ENCODE assay signal across 20 cellular contexts in genomic region chr2:12448846-12449480, GRCh38.
DNase-seq lines count a peak whose midpoint lies in the region; ATAC-seq and TF ChIP-seq lines count a peak whose summit lies in the region.
"Had no signal": no experiment of that assay in that cellular context is flagged by ENCODE, and none has a peak within 500 bp of the region (broad histone marks: within the 10 kb centered on the region; RNA-seq: fewer than 3 reads in every experiment).

No MANE protein-coding gene starts in this region.

- ATAC-seq in SK-N-SH treated with all-trans-retinoic acid at 6 μM for 48 hours = no peak
- ATAC-seq in activated CD8-positive, alpha-beta T cell treated with anti-CD3 and anti-CD28 coated beads for 36 hours = peak; percentile 74
- no peak for ATAC-seq in HG02938 (IDR thresholded peaks at IDR 0.05; ENCODE audit: unreplicated experiment)
- ATAC-seq in stimulated activated memory B cell treated with anti-CD40 and anti-IgM and Interleukin-4, amounts not matched to agents 10 μg/mL and 1 μg/mL and 100 μg/mL, for 72 hours = no peak

- no peaks in the 10 kb centered on the region for H3K9me3 ChIP-seq in SK-N-SH
- H3K9me3 ChIP-seq: sigmoid colon had no signal

- no peak overlapping the region for H3K27ac ChIP-seq in SK-N-SH (ENCODE audit: low read depth in 2 of 2, low read length in 1 of 2)
- H3K27ac ChIP-seq: coronary artery, epithelial cell of prostate had no signal

- TF ChIP-seq CTCF in SK-N-SH (IDR thresholded peaks at IDR 0.05) = no peak
- TF ChIP-seq CTCF in activated CD8-positive, alpha-beta T cell treated with anti-CD3 and anti-CD28 coated beads for 36 hours (IDR thresholded peaks at IDR 0.05) = no peak

- no peak overlapping the region for H2AFZ ChIP-seq in SK-N-SH (ENCODE audit: low read depth)

- H3K27me3 ChIP-seq in SK-N-SH (ENCODE audit: insufficient read depth) = no peaks in the 10 kb centered on the region
- H3K27me3 ChIP-seq: sigmoid colon had no signal

- H3K9me2 ChIP-seq in SK-N-SH = no peaks in the 10 kb centered on the region

- H3K9ac ChIP-seq in SK-N-SH = no peak overlapping the region

- no peak overlapping the region for H3K4me3 ChIP-seq in SK-N-SH (ENCODE audit: low read depth in 2 of 2, low read length in 1 of 2)
- H3K4me3 ChIP-seq: coronary artery, sigmoid colon had no signal

- CTCF ChIA-PET in SK-N-SH (lab: Yijun Ruan, JAX) = no interaction called here
- CTCF ChIA-PET in activated CD8-positive, alpha-beta T cell treated with anti-CD3 and anti-CD28 coated beads for 36 hours (lab: Charles Lee) = no interaction called here

- peaks cover 25% of the 10 kb centered on the region for H3K4me1 Mint-ChIP-seq in activated CD8-positive, alpha-beta T cell treated with anti-CD3 and anti-CD28 coated beads for 36 hours (ENCODE audit: low read depth)
- peaks cover 12% of the 10 kb centered on the region for H3K4me1 Mint-ChIP-seq in stimulated activated memory B cell treated with anti-CD40 and anti-IgM and Interleukin-4, amounts not matched to agents 10 μg/mL and 1 μg/mL and 100 μg/mL, for 72 hours

- H3K4me2 ChIP-seq in SK-N-SH = no peak overlapping the region

- TF ChIP-seq EP300 in SK-N-SH (IDR thresholded peaks at IDR 0.05; ENCODE audit: borderline replicate concordance in 1 of 2, low read depth in 1 of 2, low read length in 1 of 2) = no peak

- intact Hi-C loops in activated CD8-positive, alpha-beta T cell treated with anti-CD3 and anti-CD28 coated beads for 36 hours (cut with micrococcal nuclease) = no loop called here

- no peaks in the 10 kb centered on the region for H3K9me3 Mint-ChIP-seq in activated CD8-positive, alpha-beta T cell treated with anti-CD3 and anti-CD28 coated beads for 36 hours
- no peaks in the 10 kb centered on the region for H3K9me3 Mint-ChIP-seq in stimulated activated memory B cell treated with anti-CD40 and anti-IgM and Interleukin-4, amounts not matched to agents 10 μg/mL and 1 μg/mL and 100 μg/mL, for 72 hours

- no peaks in the 10 kb centered on the region for H4K20me1 ChIP-seq in SK-N-SH (ENCODE audit: insufficient read depth)

- H3K27me3 Mint-ChIP-seq in activated CD8-positive, alpha-beta T cell treated with anti-CD3 and anti-CD28 coated beads for 36 hours = no peaks in the 10 kb centered on the region
- no peaks in the 10 kb centered on the region for H3K27me3 Mint-ChIP-seq in stimulated activated memory B cell treated with anti-CD40 and anti-IgM and Interleukin-4, amounts not matched to agents 10 μg/mL and 1 μg/mL and 100 μg/mL, for 72 hours
- H3K27me3 Mint-ChIP-seq: activated CD4-positive, alpha-beta T cell treated with anti-CD3 and anti-CD28 coated beads, Interleukin-2, amount 10 ng/mL, durations not matched to agents 7 days and 5 days; CD4-positive, CD25-positive, alpha-beta regulatory T cell had no signal

- H3K4me1 ChIP-seq in SK-N-SH (ENCODE audit: control insufficient read depth in 1 of 2, insufficient read depth in 2 of 2, low read depth in 1 of 2, low read length in 1 of 2) = peaks cover 5 to 6% of the 10 kb centered on the region in 2 experiments; a peak in 3 of 4 replicates

- H3K4me3 Mint-ChIP-seq in activated CD8-positive, alpha-beta T cell treated with anti-CD3 and anti-CD28 coated beads for 36 hours = no peak overlapping the region
- H3K4me3 Mint-ChIP-seq in stimulated activated memory B cell treated with anti-CD40 and anti-IgM and Interleukin-4, amounts not matched to agents 10 μg/mL and 1 μg/mL and 100 μg/mL, for 72 hours = no peak overlapping the region
- H3K4me3 Mint-ChIP-seq: activated CD4-positive, alpha-beta T cell treated with anti-CD3 and anti-CD28 coated beads, Interleukin-2, amount 10 ng/mL, durations not matched to agents 7 days and 5 days; CD4-positive, CD25-positive, alpha-beta regulatory T cell had no signal

- H3F3A ChIP-seq in SK-N-SH (replicated peaks; ENCODE audit: insufficient read depth) = no peaks in the 10 kb centered on the region

- H3K36me3 ChIP-seq in SK-N-SH (replicated peaks in 1 of 2; ENCODE audit: control insufficient read depth in 1 of 2, insufficient read depth in 2 of 2, low read length in 1 of 2) = no peaks in the 10 kb centered on the region
- H3K36me3 ChIP-seq: sigmoid colon had no signal

- DNase-seq in SK-N-SH = no peak
- peak; percentile 45 for DNase-seq in HCEC 1CT
- peak; percentile 41 for DNase-seq in activated CD8-positive, alpha-beta T cell treated with anti-CD3 and anti-CD28 coated beads for 36 hours
- DNase-seq in fibroblast of peridontal ligament (ENCODE audit: extremely low read depth) = peak; percentile 49
- no peak for DNase-seq in SW 1271 (lab: John Stamatoyannopoulos, UW)
- DNase-seq: 8988T; activated CD4-positive, alpha-beta T cell treated with anti-CD3 and anti-CD28 coated beads, Interleukin-2, amount 10 ng/mL, durations not matched to agents 7 days and 5 days; CD4-positive, CD25-positive, alpha-beta regulatory T cell; DND-41; kidney glomerular epithelial cell; NCI-H1092; NCI-H774; nucleus accumbens; sigmoid colon; trophoblast cell had no signal

- no peak for TF ChIP-seq RAD21 in SK-N-SH (IDR thresholded peaks at IDR 0.05; ENCODE audit: low read length)

- no peaks in the 10 kb centered on the region for H3K79me2 ChIP-seq in SK-N-SH (ENCODE audit: insufficient read depth)

- no peak overlapping the region for H3K27ac Mint-ChIP-seq in activated CD8-positive, alpha-beta T cell treated with anti-CD3 and anti-CD28 coated beads for 36 hours
- H3K27ac Mint-ChIP-seq in stimulated activated memory B cell treated with anti-CD40 and anti-IgM and Interleukin-4, amounts not matched to agents 10 μg/mL and 1 μg/mL and 100 μg/mL, for 72 hours = no peak overlapping the region
- H3K27ac Mint-ChIP-seq: activated CD4-positive, alpha-beta T cell treated with anti-CD3 and anti-CD28 coated beads, Interleukin-2, amount 10 ng/mL, durations not matched to agents 7 days and 5 days had no signal

- POLR2A ChIA-PET in SK-N-SH (lab: Yijun Ruan, JAX) = no interaction called here
- POLR2A ChIA-PET in activated CD8-positive, alpha-beta T cell treated with anti-CD3 and anti-CD28 coated beads for 36 hours (lab: Charles Lee) = interaction anchor here (0.7 kb wide), 1 partner anchor 274 kb away, joined by 3 read pairs; no protein-coding TSS in a partner anchor

- WGBS in SK-N-SH (ENCODE audit: low lambda C conversion rate) = 76% methylated on average over 4 of the region's 4 CpGs

- H3K36me3 Mint-ChIP-seq in activated CD8-positive, alpha-beta T cell treated with anti-CD3 and anti-CD28 coated beads for 36 hours (ENCODE audit: low read depth) = no peaks in the 10 kb centered on the region
- H3K36me3 Mint-ChIP-seq in stimulated activated memory B cell treated with anti-CD40 and anti-IgM and Interleukin-4, amounts not matched to agents 10 μg/mL and 1 μg/mL and 100 μg/mL, for 72 hours = no peaks in the 10 kb centered on the region
- H3K36me3 Mint-ChIP-seq: CD4-positive, CD25-positive, alpha-beta regulatory T cell had no signal

TF ChIP-seq in SK-N-SH, 30 proteins besides CTCF, POLR2A, EP300 and RAD21:
- TF ChIP-seq TCF12 (IDR thresholded peaks at IDR 0.05) (peak; percentile 28; the same call in 1 of the 2 replicates), TAF1 (IDR thresholded peaks at IDR 0.05; ENCODE audit: borderline replicate concordance, low read depth, low read length) (no peak)

TF ChIP-seq in SK-N-SH treated with all-trans-retinoic acid at 6 μM for 48 hours, 23 proteins besides CTCF, POLR2A, EP300 and RAD21 (continues in another document):
- TF ChIP-seq, protein P1, sequence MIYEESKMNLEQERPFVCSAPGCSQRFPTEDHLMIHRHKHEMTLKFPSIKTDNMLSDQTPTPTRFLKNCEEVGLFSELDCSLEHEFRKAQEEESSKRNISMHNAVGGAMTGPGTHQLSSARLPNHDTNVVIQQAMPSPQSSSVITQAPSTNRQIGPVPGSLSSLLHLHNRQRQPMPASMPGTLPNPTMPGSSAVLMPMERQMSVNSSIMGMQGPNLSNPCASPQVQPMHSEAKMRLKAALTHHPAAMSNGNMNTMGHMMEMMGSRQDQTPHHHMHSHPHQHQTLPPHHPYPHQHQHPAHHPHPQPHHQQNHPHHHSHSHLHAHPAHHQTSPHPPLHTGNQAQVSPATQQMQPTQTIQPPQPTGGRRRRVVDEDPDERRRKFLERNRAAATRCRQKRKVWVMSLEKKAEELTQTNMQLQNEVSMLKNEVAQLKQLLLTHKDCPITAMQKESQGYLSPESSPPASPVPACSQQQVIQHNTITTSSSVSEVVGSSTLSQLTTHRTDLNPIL (CRISPR knock-in tag; IDR thresholded peaks at IDR 0.05; ENCODE audit: low read depth) = no peak
- no peak for TF ChIP-seq GLIS3 (CRISPR knock-in tag; IDR thresholded peaks at IDR 0.05)
- TF ChIP-seq, protein P2, sequence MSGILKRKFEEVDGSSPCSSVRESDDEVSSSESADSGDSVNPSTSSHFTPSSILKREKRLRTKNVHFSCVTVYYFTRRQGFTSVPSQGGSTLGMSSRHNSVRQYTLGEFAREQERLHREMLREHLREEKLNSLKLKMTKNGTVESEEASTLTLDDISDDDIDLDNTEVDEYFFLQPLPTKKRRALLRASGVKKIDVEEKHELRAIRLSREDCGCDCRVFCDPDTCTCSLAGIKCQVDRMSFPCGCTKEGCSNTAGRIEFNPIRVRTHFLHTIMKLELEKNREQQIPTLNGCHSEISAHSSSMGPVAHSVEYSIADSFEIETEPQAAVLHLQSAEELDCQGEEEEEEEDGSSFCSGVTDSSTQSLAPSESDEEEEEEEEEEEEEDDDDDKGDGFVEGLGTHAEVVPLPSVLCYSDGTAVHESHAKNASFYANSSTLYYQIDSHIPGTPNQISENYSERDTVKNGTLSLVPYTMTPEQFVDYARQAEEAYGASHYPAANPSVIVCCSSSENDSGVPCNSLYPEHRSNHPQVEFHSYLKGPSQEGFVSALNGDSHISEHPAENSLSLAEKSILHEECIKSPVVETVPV (CRISPR knock-in tag; IDR thresholded peaks at IDR 0.05) = no peak

Comparison
In these comparisons a context has a peak if more than half of its experiments do, and no peak if none do; other contexts are left out.
1. DNase-seq: peak in HCEC 1CT (single experiment), activated CD8-positive, alpha-beta T cell treated with anti-CD3 and anti-CD28 coated beads for 36 hours (single experiment) and fibroblast of peridontal ligament (single experiment); none in SK-N-SH (single experiment) and SW 1271 (0 of 2).